ENCODE assay signal across 27 cellular contexts in the genomic region with DNA sequence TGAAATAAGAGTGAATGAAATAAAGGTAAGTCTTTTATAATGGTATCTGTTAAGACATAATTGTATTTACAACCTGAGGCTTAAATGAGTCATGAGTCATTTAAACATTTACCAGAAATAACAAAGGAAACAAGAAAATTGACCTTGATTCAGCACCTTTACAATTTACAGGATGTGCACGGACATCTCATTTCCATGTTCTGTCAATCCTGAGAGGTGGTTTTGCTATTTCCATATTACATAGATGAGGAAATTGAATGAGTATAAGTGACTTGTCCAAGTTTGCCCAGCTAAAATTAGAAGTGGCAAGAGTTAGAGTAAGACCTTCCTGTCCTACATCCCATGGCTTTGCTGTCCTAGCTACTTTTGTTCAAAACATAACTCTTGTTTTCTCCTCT.
A peak's percentile ranks its signal among the peaks of the same experiment; 100 is the strongest.
DNase-seq lines count a peak whose midpoint lies in the region; ATAC-seq, FAIRE-seq and TF ChIP-seq lines count a peak whose summit lies in the region.
"Had no signal": no experiment of that assay in that cellular context is flagged by ENCODE, and none has a peak within 500 bp of the region (broad histone marks: within the 10 kb centered on the region; RNA-seq: fewer than 3 reads in every experiment).

No MANE protein-coding gene starts in this region.

- TF ChIP-seq POLR2A in vagina (IDR thresholded peaks at IDR 0.05): no peak
- TF ChIP-seq POLR2A in testis (IDR thresholded peaks at IDR 0.05): no peak

- H3K27ac ChIP-seq in SK-N-SH (ENCODE audit: low read depth in 2 of 2, low read length in 1 of 2) (no peak overlapping the region; a peak in 1 of 4 replicates), mammary epithelial cell (ENCODE audit: insufficient read depth, low read depth, low read length) (no peak overlapping the region), kidney (ENCODE audit: low read depth in 2 of 2, low read length in 2 of 2) (no peak overlapping the region), vagina (no peak overlapping the region), testis (no peak overlapping the region)
- H3K27ac ChIP-seq: BLaER1, cardiac muscle cell, esophagus muscularis mucosa, gastroesophageal sphincter, neutrophil, SJSA1, stomach, upper lobe of left lung had no signal

- no peak; the same call in 1 of the 3 replicates for ATAC-seq in SK-N-SH treated with all-trans-retinoic acid at 6 μM for 48 hours
- ATAC-seq: gastroesophageal sphincter, T-helper 17 cell had no signal

- H3K4me2 ChIP-seq in SK-N-SH (peak overlapping the region; percentile 10; the same call in 1 of the 2 replicates), mammary epithelial cell (ENCODE audit: insufficient read depth, low read depth, low read length) (peak overlapping the region; percentile 50)
- H3K4me2 ChIP-seq: BLaER1 had no signal

- H4K20me1 ChIP-seq in SK-N-SH (ENCODE audit: insufficient read depth) (no peaks in the 10 kb centered on the region), mammary epithelial cell (ENCODE audit: insufficient read depth, low read length) (no peaks in the 10 kb centered on the region)

- H2AFZ ChIP-seq in SK-N-SH (ENCODE audit: low read depth) (no peak overlapping the region), mammary epithelial cell (ENCODE audit: low read depth, low read length) (no peak overlapping the region)

- DNase-seq in SK-N-SH (no peak), mammary epithelial cell (peak; percentile 67), kidney (no peak), COR-L47 (lab: John Stamatoyannopoulos, UW) (no peak), NCI-H2227 (lab: John Stamatoyannopoulos, UW; ENCODE audit: unreplicated experiment) (no peak), vagina (ENCODE audit: extremely low spot score in 2 of 2) (no peak), testis (no peak)
- DNase-seq: activated CD4-positive, alpha-beta T cell treated with anti-CD3 and anti-CD28 coated beads, Interleukin-2, amount 10 ng/mL, durations not matched to agents 24 days and 14 days; activated gamma-delta T cell; MM.1S; NCI-H1694; NCI-H774; retina; spleen; stomach; T-helper 17 cell; upper lobe of left lung had no signal

- no peak for TF ChIP-seq CTCF in SK-N-SH (IDR thresholded peaks at IDR 0.05)
- TF ChIP-seq CTCF in mammary epithelial cell (conservative IDR thresholded peaks at IDR 0.05 in 1 of 2, IDR thresholded peaks at IDR 0.05 in 1 of 2; ENCODE audit: extremely low read depth in 1 of 2, insufficient read depth in 1 of 2, low read depth in 1 of 2, low read length in 2 of 2): no peak
- TF ChIP-seq CTCF in kidney (IDR thresholded peaks at IDR 0.05; ENCODE audit: borderline replicate concordance, extremely low read depth, insufficient read depth): no peak
- no peak for TF ChIP-seq CTCF in vagina (IDR thresholded peaks at IDR 0.05)
- TF ChIP-seq CTCF in testis (IDR thresholded peaks at IDR 0.05): no peak

- H3K9ac ChIP-seq in SK-N-SH: no peak overlapping the region
- no peak overlapping the region for H3K9ac ChIP-seq in mammary epithelial cell (ENCODE audit: insufficient read depth, low read length)
- H3K9ac ChIP-seq in kidney (ENCODE audit: low read length in 2 of 2): no peak overlapping the region
- H3K9ac ChIP-seq: BLaER1 had no signal

- in situ Hi-C loops in mammary epithelial cell (cut with MboI; ENCODE audit: low sequenced_read_pairs in 2 of 2): no loop called here

- H3K4me1 ChIP-seq in SK-N-SH (ENCODE audit: control insufficient read depth in 1 of 2, insufficient read depth in 2 of 2, low read depth in 1 of 2, low read length in 1 of 2) (peaks cover 0 to 14% of the 10 kb centered on the region in 2 experiments; a peak in 3 of 4 replicates), mammary epithelial cell (ENCODE audit: insufficient read depth, low read length) (peaks cover 21% of the 10 kb centered on the region), kidney (ENCODE audit: control insufficient read depth in 1 of 2, insufficient read depth in 1 of 2, low read depth in 1 of 2, low read length in 2 of 2) (peaks cover 4 to 27% of the 10 kb centered on the region in 2 donors), vagina (no peaks in the 10 kb centered on the region), testis (no peaks in the 10 kb centered on the region)
- H3K4me1 ChIP-seq: BLaER1, gastroesophageal sphincter, SJSA1, spleen, stomach, upper lobe of left lung had no signal

- H3F3A ChIP-seq in SK-N-SH (replicated peaks; ENCODE audit: insufficient read depth): no peaks in the 10 kb centered on the region

- BruUV-seq in mammary epithelial cell (replicated peaks; lab: Mats Ljungman, UMichigan): no TSS peak

- 84% methylated on average over 1 of the region's 1 CpG for WGBS in SK-N-SH (ENCODE audit: low lambda C conversion rate)
- WGBS in mammary epithelial cell (ENCODE audit: low coverage, missing lambda C conversion rate): 9% methylated on average over 1 of the region's 1 CpG
- 74 to 87% methylated on average over 1 of the region's 1 CpG for WGBS in testis, 2 donors

- POLR2A ChIA-PET in SK-N-SH (lab: Yijun Ruan, JAX): no interaction called here

- CTCF ChIA-PET in SK-N-SH (lab: Yijun Ruan, JAX): interaction anchor here (1.1 kb wide), 1 partner anchor 14 kb away, joined by 3 read pairs; no protein-coding TSS in a partner anchor
- CTCF ChIA-PET in mammary epithelial cell (lab: Charles Lee; ENCODE audit: low non-redundant PET): no interaction called here

- FAIRE-seq in kidney (lab: Jason Lieb, UNC): peak; percentile 38
- FAIRE-seq: A204.1, D721Med, G401.6 had no signal

- no peak for TF ChIP-seq EP300 in SK-N-SH (IDR thresholded peaks at IDR 0.05; ENCODE audit: borderline replicate concordance in 1 of 2, low read depth in 1 of 2, low read length in 1 of 2)

- no peaks in the 10 kb centered on the region for H3K9me3 ChIP-seq in SK-N-SH
- no peaks in the 10 kb centered on the region for H3K9me3 ChIP-seq in mammary epithelial cell (replicated peaks; ENCODE audit: insufficient read depth, low read length)
- no peaks in the 10 kb centered on the region for H3K9me3 ChIP-seq in kidney (ENCODE audit: control insufficient read depth in 1 of 2, low read length in 2 of 2)
- H3K9me3 ChIP-seq in vagina: no peaks in the 10 kb centered on the region
- no peaks in the 10 kb centered on the region for H3K9me3 ChIP-seq in testis
- H3K9me3 ChIP-seq: esophagus muscularis mucosa, gastroesophageal sphincter, neutrophil, SJSA1, stomach, upper lobe of left lung had no signal

- H3K4me3 ChIP-seq in SK-N-SH (ENCODE audit: low read depth in 2 of 2, low read length in 1 of 2) (no peak overlapping the region), mammary epithelial cell (replicated peaks in 1 of 3; ENCODE audit: insufficient read depth in 1 of 3, low read depth in 2 of 3, low read length in 3 of 3) (no peak overlapping the region), kidney (ENCODE audit: low read length in 2 of 2) (no peak overlapping the region), vagina (no peak overlapping the region), testis (no peak overlapping the region)
- H3K4me3 ChIP-seq: BLaER1, cardiac muscle cell, esophagus muscularis mucosa, gastroesophageal sphincter, SJSA1, spleen, stomach, upper lobe of left lung had no signal

- intact Hi-C loops in mammary epithelial cell (cut with micrococcal nuclease): no loop called here
- intact Hi-C loops in kidney (cut with DNase I): no loop called here
- intact Hi-C loops in vagina (cut with DNase I): no loop called here
- intact Hi-C loops in testis (cut with DNase I; ENCODE audit: low total_unique reads): no loop called here

- H3K79me2 ChIP-seq in SK-N-SH (ENCODE audit: insufficient read depth) (peaks cover 5% of the 10 kb centered on the region; the same call in 1 of the 2 replicates), mammary epithelial cell (ENCODE audit: insufficient read depth, low read length) (peaks cover 2% of the 10 kb centered on the region)

- TF ChIP-seq RAD21 in SK-N-SH (IDR thresholded peaks at IDR 0.05; ENCODE audit: low read length): no peak

- peaks cover 0 to 3% of the 10 kb centered on the region in 2 experiments for H3K36me3 ChIP-seq in SK-N-SH (replicated peaks in 1 of 2; ENCODE audit: control insufficient read depth in 1 of 2, insufficient read depth in 2 of 2, low read length in 1 of 2)
- H3K36me3 ChIP-seq in mammary epithelial cell (ENCODE audit: insufficient read depth, low read length): no peaks in the 10 kb centered on the region
- no peaks in the 10 kb centered on the region for H3K36me3 ChIP-seq in kidney (ENCODE audit: control insufficient read depth in 1 of 2, insufficient read depth in 2 of 2, low read length in 2 of 2)
- H3K36me3 ChIP-seq in vagina: no peaks in the 10 kb centered on the region
- no peaks in the 10 kb centered on the region for H3K36me3 ChIP-seq in testis (ENCODE audit: low read depth, missing control alignments)
- H3K36me3 ChIP-seq: cardiac muscle cell, esophagus muscularis mucosa, gastroesophageal sphincter, neutrophil, upper lobe of left lung had no signal

- no peaks in the 10 kb centered on the region for H3K9me2 ChIP-seq in SK-N-SH

- dilution Hi-C loops in mammary epithelial cell (cut with HindIII; ENCODE audit: low sequenced_read_pairs): no loop called here

- H3K27me3 ChIP-seq in SK-N-SH (ENCODE audit: insufficient read depth) (no peaks in the 10 kb centered on the region), mammary epithelial cell (ENCODE audit: insufficient read depth, low read length) (no peaks in the 10 kb centered on the region), vagina (no peaks in the 10 kb centered on the region), testis (no peaks in the 10 kb centered on the region)
- H3K27me3 ChIP-seq: BLaER1, cardiac muscle cell, esophagus muscularis mucosa, gastroesophageal sphincter, neutrophil, SJSA1, spleen, stomach, upper lobe of left lung had no signal

TF ChIP-seq in SK-N-SH, 30 proteins besides CTCF, POLR2A, EP300 and RAD21 (continues in another document):
- no peak for TF ChIP-seq CHD2 (IDR thresholded peaks at IDR 0.05; ENCODE audit: low read length, partially characterized antibody)
- TF ChIP-seq FOXM1 (IDR thresholded peaks at IDR 0.05; ENCODE audit: low read depth): no peak
- no peak for TF ChIP-seq RFX5 (IDR thresholded peaks at IDR 0.05; ENCODE audit: low read length)
- no peak for TF ChIP-seq SIN3A (IDR thresholded peaks at IDR 0.05; ENCODE audit: borderline replicate concordance, low read depth, low read length)
- no peak for TF ChIP-seq FOXJ3 (CRISPR knock-in tag; IDR thresholded peaks at IDR 0.05)
- no peak for TF ChIP-seq JUND (IDR thresholded peaks at IDR 0.05)

TF ChIP-seq in SK-N-SH treated with all-trans-retinoic acid at 6 μM for 48 hours, 23 proteins besides CTCF, POLR2A, EP300 and RAD21 (continues in another document):
- TF ChIP-seq, protein P1, sequence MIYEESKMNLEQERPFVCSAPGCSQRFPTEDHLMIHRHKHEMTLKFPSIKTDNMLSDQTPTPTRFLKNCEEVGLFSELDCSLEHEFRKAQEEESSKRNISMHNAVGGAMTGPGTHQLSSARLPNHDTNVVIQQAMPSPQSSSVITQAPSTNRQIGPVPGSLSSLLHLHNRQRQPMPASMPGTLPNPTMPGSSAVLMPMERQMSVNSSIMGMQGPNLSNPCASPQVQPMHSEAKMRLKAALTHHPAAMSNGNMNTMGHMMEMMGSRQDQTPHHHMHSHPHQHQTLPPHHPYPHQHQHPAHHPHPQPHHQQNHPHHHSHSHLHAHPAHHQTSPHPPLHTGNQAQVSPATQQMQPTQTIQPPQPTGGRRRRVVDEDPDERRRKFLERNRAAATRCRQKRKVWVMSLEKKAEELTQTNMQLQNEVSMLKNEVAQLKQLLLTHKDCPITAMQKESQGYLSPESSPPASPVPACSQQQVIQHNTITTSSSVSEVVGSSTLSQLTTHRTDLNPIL (CRISPR knock-in tag; IDR thresholded peaks at IDR 0.05; ENCODE audit: low read depth): no peak
- TF ChIP-seq ZNF8 (CRISPR knock-in tag; IDR thresholded peaks at IDR 0.05): no peak
